In genomic region chr15:59843609-59844008, GRCh38 we compare ENCODE assay signal across 22 cellular contexts.
"Had no signal": no experiment of that assay in that cellular context is flagged by ENCODE, and none has a peak within 500 bp of the region (broad histone marks: within the 10 kb centered on the region; RNA-seq: fewer than 3 reads in every experiment).

No MANE protein-coding gene starts in this region.

- H3K4me1 ChIP-seq: colonic mucosa, foreskin keratinocyte, gastroesophageal sphincter, heart left ventricle, left lung, lower lobe of right lung had no signal

- H3K27me3 ChIP-seq: colonic mucosa had no signal

- H3K9me3 ChIP-seq: colonic mucosa, gastroesophageal sphincter, heart left ventricle, left lung, lower lobe of right lung, mucosa of descending colon had no signal

- ATAC-seq: effector memory CD8-positive, alpha-beta T cell; esophagus mucosa; foreskin keratinocyte; gastroesophageal sphincter; heart left ventricle; left cardiac atrium; left lung; left ventricle myocardium superior; lower lobe of right lung; mucosa of descending colon; naive thymus-derived CD8-positive, alpha-beta T cell had no signal

- H3K36me3 ChIP-seq: colonic mucosa, gastroesophageal sphincter, heart left ventricle, left lung, lower lobe of right lung had no signal

- H3K27ac ChIP-seq: colonic mucosa, epithelial cell of prostate, foreskin keratinocyte, gastroesophageal sphincter, heart left ventricle, hepatocyte, left lung, lower lobe of right lung had no signal

- H3K4me3 ChIP-seq: colonic mucosa, gastroesophageal sphincter, heart left ventricle, hepatocyte, left lung, lower lobe of right lung, mucosa of descending colon had no signal

- DNase-seq: colonic mucosa; cortex of kidney; effector CD8-positive, alpha-beta T cell; effector memory CD8-positive, alpha-beta T cell; endodermal cell; erythroblast; foreskin keratinocyte; heart left ventricle; hypothalamus; immature natural killer cell; left cardiac atrium; left lung; left ventricle myocardium superior; lower lobe of right lung; mesenchymal stem cell; mucosa of descending colon; naive B cell; naive thymus-derived CD8-positive, alpha-beta T cell had no signal
